In the genomic region with DNA sequence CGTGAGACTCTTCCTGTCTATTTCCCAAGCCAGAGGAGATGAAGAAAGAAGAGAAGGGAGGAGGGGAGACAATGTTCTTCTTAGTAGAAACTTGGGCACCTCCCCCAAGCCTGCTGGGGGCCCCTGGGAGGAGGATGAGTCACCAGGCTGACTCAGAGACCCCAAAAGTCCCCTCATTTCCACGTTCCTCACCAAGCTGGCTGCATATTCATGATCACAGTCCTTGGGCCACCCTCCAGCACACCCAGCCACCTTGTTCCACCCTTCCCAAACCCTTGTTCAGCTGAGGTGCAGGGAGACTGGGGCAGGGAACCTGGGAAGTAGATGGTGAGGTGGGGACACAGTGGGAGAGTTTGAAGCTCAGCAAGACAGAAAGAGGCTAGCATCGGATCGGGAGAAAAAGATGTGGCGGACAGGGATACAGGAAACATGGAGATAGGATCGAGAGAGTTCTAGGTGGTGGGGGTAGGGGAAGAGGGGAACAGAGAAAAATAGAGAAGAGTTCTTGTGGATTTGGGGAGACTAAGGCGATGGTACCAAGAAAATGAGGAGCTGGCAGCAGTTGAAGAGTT, we compare ENCODE assay signal across 8 cellular contexts. TPM values are rescaled to one million over a fixed set of nuclear protein-coding genes. Genes with fewer than 3 reads are reported as not detected.
DNase-seq lines count a peak whose midpoint lies in the region; ATAC-seq and TF ChIP-seq lines count a peak whose summit lies in the region.

No MANE protein-coding gene starts in this region.

- DNase-seq in HFF-Myc (ENCODE audit: extremely low read depth, low read depth), result no peak
- DNase-seq in activated CD4-positive, alpha-beta T cell treated with anti-CD3 and anti-CD28 coated beads, Interleukin-2, amount 50 U/mL, for 48 hours, result peak; percentile 49 to 60
- DNase-seq in fibroblast of gingiva (ENCODE audit: low read depth), result peak; percentile 85
- peak; percentile 61 for DNase-seq in omental fat pad (ENCODE audit: low spot score)
- DNase-seq in DMS53 (lab: John Stamatoyannopoulos, UW), result no peak
- DNase-seq in GM10266 (ENCODE audit: extremely low spot score), result no peak
- DNase-seq in SW480 (ENCODE audit: low spot score), result no peak

- ATAC-seq in omental fat pad (ENCODE audit: low FRiP score), result peak; percentile 62
- no peak for ATAC-seq in GM19395 (IDR thresholded peaks at IDR 0.05; ENCODE audit: unreplicated experiment)

- H3K4me3 ChIP-seq in HFF-Myc (replicated peaks; ENCODE audit: low read depth, low read length), result peak overlapping the region; percentile 82

- TF ChIP-seq CTCF in HFF-Myc (IDR thresholded peaks at IDR 0.05; ENCODE audit: low read depth, low read length, missing control alignments), result no peak
- no peak for TF ChIP-seq CTCF in omental fat pad (IDR thresholded peaks at IDR 0.05)
- no peak for TF ChIP-seq CTCF in GM10266 (IDR thresholded peaks at IDR 0.05; ENCODE audit: control insufficient read depth, insufficient read depth, low read depth, missing control alignments)

RNA-seq across cellular contexts. Expression of a gene that starts 0.7 kb away (rescaled TPM):
- total RNA-seq in omental fat pad, result 10 to 100 TPM; 62.7 to 87.5 (median 78.3) TPM

RNA-seq across cellular contexts. Expression of a gene that starts 5.1 kb away (rescaled TPM):
- total RNA-seq in omental fat pad, result 1,000 to 10,000 TPM; 1,559 to 2,240 (median 2,115) TPM

RNA-seq across cellular contexts. Expression of a gene that starts 8.0 kb away (rescaled TPM):
- total RNA-seq in omental fat pad, result 100 to 1,000 TPM; 190 to 258 (median 208) TPM

RNA-seq across cellular contexts. Expression of a gene that starts 17.7 kb away (rescaled TPM):
- total RNA-seq in omental fat pad, result 10 to 100 TPM in 1 of 4 donors, 1 to 10 TPM in 3; 6.1 to 19.1 (median 8.5) TPM

RNA-seq across cellular contexts. Expression of a gene that starts 22.1 kb away (rescaled TPM):
- 100 to 1,000 TPM in 3 of 4 donors, 10 to 100 TPM in 1; 80.5 to 125 (median 116) TPM for total RNA-seq in omental fat pad

Comparison
In these comparisons a context has a peak if more than half of its experiments do, and no peak if none do; other contexts are left out.
1. DNase-seq: peak in activated CD4-positive, alpha-beta T cell treated with anti-CD3 and anti-CD28 coated beads, Interleukin-2, amount 50 U/mL, for 48 hours (2 of 2), fibroblast of gingiva (single experiment) and omental fat pad (single experiment); none in HFF-Myc (single experiment), DMS53 (single experiment), GM10266 (single experiment) and SW480 (single experiment).